In the genomic region with DNA sequence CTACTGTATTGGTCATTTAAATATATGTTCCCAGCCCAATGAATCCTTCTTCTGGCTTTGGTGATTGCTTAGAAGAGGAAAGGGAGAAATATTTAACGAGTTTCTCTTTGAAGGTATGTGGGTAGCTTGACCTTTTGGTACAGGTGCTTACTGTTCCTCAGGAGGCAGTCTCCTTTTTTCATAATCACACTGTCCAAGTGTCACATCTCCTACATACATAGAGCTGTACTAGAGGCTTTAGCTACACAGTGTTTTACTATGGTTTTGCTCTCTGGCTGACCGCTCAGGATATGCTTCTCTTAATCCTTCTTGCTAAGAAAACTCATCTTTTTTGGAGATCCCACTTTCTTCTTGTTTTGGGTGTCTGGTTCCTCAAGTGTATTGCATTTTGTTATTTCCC, we compare ENCODE assay signal across 15 cellular contexts. TPM values are rescaled to one million over a fixed set of nuclear protein-coding genes. Genes with fewer than 3 reads are reported as not detected.
A peak's percentile ranks its signal among the peaks of the same experiment; 100 is the strongest.
DNase-seq lines count a peak whose midpoint lies in the region; ATAC-seq and TF ChIP-seq lines count a peak whose summit lies in the region.
"Had no signal": no experiment of that assay in that cellular context is flagged by ENCODE, and none has a peak within 500 bp of the region (broad histone marks: within the 10 kb centered on the region; RNA-seq: fewer than 3 reads in every experiment).

No MANE protein-coding gene starts in this region.

- H2AFZ ChIP-seq in IMR-90 (replicated peaks; ENCODE audit: low read length, poor library complexity) = no peak overlapping the region

- H3K36me3 ChIP-seq in left ventricle myocardium inferior = peaks cover 7% of the 10 kb centered on the region
- H3K36me3 ChIP-seq in IMR-90 (ENCODE audit: control insufficient read depth, insufficient read depth, low read length) = peaks cover 8% of the 10 kb centered on the region
- H3K36me3 ChIP-seq: cardiac muscle cell, sigmoid colon had no signal

- no peak for TF ChIP-seq RAD21 in IMR-90 (IDR thresholded peaks at IDR 0.05; ENCODE audit: low read length)

- dilution Hi-C loops in IMR-90 (cut with HindIII; ENCODE audit: low sequenced_read_pairs, unreplicated experiment) = no loop called here

- peak overlapping the region; percentile 1 for H3K27ac Mint-ChIP-seq in chondrocyte (ENCODE audit: unreplicated experiment)
- H3K27ac Mint-ChIP-seq in stimulated activated effector memory CD8-positive, alpha-beta T cell treated with anti-CD3 and anti-CD28 coated beads, Interleukin-12 subunit alpha, Interleukin-12 subunit beta, amount 100 ng/mL, for 72 hours = peak overlapping the region; percentile 48

- peaks cover 86% of the 10 kb centered on the region for H4K20me1 ChIP-seq in IMR-90 (ENCODE audit: insufficient read depth, low read length)

- no peak overlapping the region for H2AK5ac ChIP-seq in IMR-90 (ENCODE audit: low read depth, low read length)

- H3K23ac ChIP-seq in IMR-90 (ENCODE audit: low read depth, low read length) = no peak overlapping the region

- H3K18ac ChIP-seq in IMR-90 (ENCODE audit: low read depth, low read length) = no peak overlapping the region

- H3K79me1 ChIP-seq in IMR-90 (ENCODE audit: low read depth in 1 of 2, low read length in 2 of 2) = peaks cover 0 to 4% of the 10 kb centered on the region in 2 experiments; a peak in 1 of 4 replicates

- no peak overlapping the region for H3K4me3 Mint-ChIP-seq in chondrocyte (ENCODE audit: unreplicated experiment)
- no peak overlapping the region for H3K4me3 Mint-ChIP-seq in stimulated activated effector memory CD8-positive, alpha-beta T cell treated with anti-CD3 and anti-CD28 coated beads, Interleukin-12 subunit alpha, Interleukin-12 subunit beta, amount 100 ng/mL, for 72 hours

- peak overlapping the region; percentile 10; the same call in 1 of the 2 replicates for H3K4me2 ChIP-seq in IMR-90 (ENCODE audit: low read depth, low read length)

- POLR2A ChIA-PET in IMR-90 (lab: Charles Lee; ENCODE audit: unreplicated experiment) = no interaction called here

- peaks cover 75% of the 10 kb centered on the region for H3K4me1 Mint-ChIP-seq in chondrocyte (ENCODE audit: low read depth)
- H3K4me1 Mint-ChIP-seq in stimulated activated effector memory CD8-positive, alpha-beta T cell treated with anti-CD3 and anti-CD28 coated beads, Interleukin-12 subunit alpha, Interleukin-12 subunit beta, amount 100 ng/mL, for 72 hours = peaks cover 53% of the 10 kb centered on the region

- CTCF ChIA-PET in IMR-90 (lab: Yijun Ruan, JAX) = interaction anchor here (1.1 kb wide), 1 partner anchor 190 kb away, joined by 6 read pairs; no protein-coding TSS in a partner anchor

- H3K4me3 ChIP-seq in left ventricle myocardium inferior (no peak overlapping the region), IMR-90 (ENCODE audit: insufficient read depth, low read depth, low read length) (no peak overlapping the region)
- H3K4me3 ChIP-seq: cardiac muscle cell, sigmoid colon had no signal

- no peak for TF ChIP-seq POLR2A in IMR-90 (IDR thresholded peaks at IDR 0.05; ENCODE audit: low read depth, low read length)

- peaks cover 4% of the 10 kb centered on the region for H3K36me3 Mint-ChIP-seq in chondrocyte (ENCODE audit: low read depth)
- H3K36me3 Mint-ChIP-seq in stimulated activated effector memory CD8-positive, alpha-beta T cell treated with anti-CD3 and anti-CD28 coated beads, Interleukin-12 subunit alpha, Interleukin-12 subunit beta, amount 100 ng/mL, for 72 hours = peaks cover 22% of the 10 kb centered on the region

- H3K27ac ChIP-seq in left ventricle myocardium inferior (replicated peaks) = peak overlapping the region; percentile 32
- H3K27ac ChIP-seq in IMR-90 (ENCODE audit: insufficient read depth, low read length) = no peak overlapping the region
- H3K27ac ChIP-seq: cardiac muscle cell, sigmoid colon had no signal

- no peak overlapping the region for H2AK9ac ChIP-seq in IMR-90 (replicated peaks; ENCODE audit: low read depth, low read length, poor library complexity)

- ATAC-seq in IMR-90 (ENCODE audit: low read depth) (no peak), GM18907 (IDR thresholded peaks at IDR 0.05; ENCODE audit: unreplicated experiment) (no peak)
- no peak for ATAC-seq in stimulated activated effector memory CD8-positive, alpha-beta T cell treated with anti-CD3 and anti-CD28 coated beads, Interleukin-12 subunit alpha, Interleukin-12 subunit beta, amount 100 ng/mL, for 72 hours

- H2BK15ac ChIP-seq in IMR-90 (ENCODE audit: low read depth, low read length) = no peak overlapping the region

- TF ChIP-seq CTCF in left ventricle myocardium inferior (IDR thresholded peaks at IDR 0.05; ENCODE audit: borderline replicate concordance) (no peak), IMR-90 (conservative IDR thresholded peaks at IDR 0.05; ENCODE audit: low read depth, low read length) (no peak), chondrocyte (IDR thresholded peaks at IDR 0.05) (no peak)

- H3K9ac ChIP-seq in IMR-90 (ENCODE audit: low read depth, low read length) = no peak overlapping the region

- no peak overlapping the region for H3K4ac ChIP-seq in IMR-90 (ENCODE audit: low read depth, low read length)

- H3K27me3 Mint-ChIP-seq in chondrocyte (ENCODE audit: low read depth) = no peaks in the 10 kb centered on the region

- H3K9me3 Mint-ChIP-seq in chondrocyte (ENCODE audit: low read depth) = no peaks in the 10 kb centered on the region
- H3K9me3 Mint-ChIP-seq in stimulated activated effector memory CD8-positive, alpha-beta T cell treated with anti-CD3 and anti-CD28 coated beads, Interleukin-12 subunit alpha, Interleukin-12 subunit beta, amount 100 ng/mL, for 72 hours = no peaks in the 10 kb centered on the region

- no peak overlapping the region for H3K14ac ChIP-seq in IMR-90 (replicated peaks; ENCODE audit: low read depth, low read length)

- DNase-seq in left ventricle myocardium inferior = no peak
- no peak for DNase-seq in cardiac septum (ENCODE audit: low spot score)
- DNase-seq in IMR-90 = no peak
- no peak for DNase-seq in chondrocyte (ENCODE audit: low spot score)
- DNase-seq in stimulated activated effector memory CD8-positive, alpha-beta T cell treated with anti-CD3 and anti-CD28 coated beads, Interleukin-12 subunit alpha, Interleukin-12 subunit beta, amount 100 ng/mL, for 72 hours (ENCODE audit: low spot score in 2 of 2) = no peak
- DNase-seq in COLO668 (lab: John Stamatoyannopoulos, UW; ENCODE audit: unreplicated experiment) = no peak
- no peak for DNase-seq in activated CD8-positive, alpha-beta memory T cell treated with anti-CD3 and anti-CD28 coated beads for 24 hours
- DNase-seq: activated CD8-positive, alpha-beta memory T cell treated with anti-CD3 and anti-CD28 coated beads, Interleukin-2, amount 50 U/mL, for 48 hours; GF-D8; NCI-H2029 treated with DMSO at 0.1 percent for 48 hours; SIG-M5; sigmoid colon; T1000 had no signal

- H2BK5ac ChIP-seq in IMR-90 (ENCODE audit: low read depth, low read length, poor library complexity, severe bottlenecking) = no peak overlapping the region

- no peak overlapping the region for H3K56ac ChIP-seq in IMR-90 (ENCODE audit: extremely low read depth, insufficient read depth, low read length)

- no peak overlapping the region for H2BK120ac ChIP-seq in IMR-90 (ENCODE audit: low read depth, low read length)

- no CpG with 5 or more reads among the region's 2 CpGs for WGBS in IMR-90 (ENCODE audit: extremely low coverage in 2 of 2, insufficient read length in 1 of 2), 2 experiments

- peaks cover 81% of the 10 kb centered on the region for H3K4me1 ChIP-seq in left ventricle myocardium inferior
- H3K4me1 ChIP-seq in IMR-90 (ENCODE audit: control insufficient read depth, insufficient read depth, low read length) = peaks cover 7% of the 10 kb centered on the region; the same call in 1 of the 2 replicates

- no peak overlapping the region for H4K5ac ChIP-seq in IMR-90 (ENCODE audit: low read depth, low read length)

- intact Hi-C loops in left ventricle myocardium inferior (cut with micrococcal nuclease) = loop anchor here (10.0 kb wide), 1 partner anchor 212 kb away; a partner anchor contains a TSS
- intact Hi-C loops in cardiac septum (cut with DNase I) = no loop called here
- intact Hi-C loops in IMR-90 (cut with micrococcal nuclease) = no loop called here

- H3K9me3 ChIP-seq in left ventricle myocardium inferior (replicated peaks) (no peaks in the 10 kb centered on the region), IMR-90 (ENCODE audit: control insufficient read depth, insufficient read depth, low read length) (no peaks in the 10 kb centered on the region)
- H3K9me3 ChIP-seq: sigmoid colon had no signal

- in situ Hi-C loops in IMR-90 (cut with MboI; ENCODE audit: low sequenced_read_pairs) = no loop called here

- H4K8ac ChIP-seq in IMR-90 (ENCODE audit: low read depth in 2 of 2, low read length in 2 of 2) = no peak overlapping the region

- no peak overlapping the region for H4K91ac ChIP-seq in IMR-90 (ENCODE audit: insufficient read depth, low read depth, low read length)

- BruUV-seq in IMR-90 (replicated peaks; lab: Mats Ljungman, UMichigan) = no TSS peak

- H2BK20ac ChIP-seq in IMR-90 (ENCODE audit: low read depth, low read length) = no peak overlapping the region

- no peaks in the 10 kb centered on the region for H3K9me1 ChIP-seq in IMR-90 (ENCODE audit: insufficient read depth, low read length)

- H3K27me3 ChIP-seq in left ventricle myocardium inferior (ENCODE audit: low read depth) (no peaks in the 10 kb centered on the region), IMR-90 (ENCODE audit: control insufficient read depth, insufficient read depth, low read length) (no peaks in the 10 kb centered on the region)
- H3K27me3 ChIP-seq: cardiac muscle cell, sigmoid colon had no signal

TF ChIP-seq in IMR-90, 13 proteins besides CTCF, POLR2A, EP300 and RAD21 (continues in another document):
- TF ChIP-seq SMC3 (IDR thresholded peaks at IDR 0.05; ENCODE audit: low read depth, low read length) (no peak), RFX5 (IDR thresholded peaks at IDR 0.05; ENCODE audit: low read depth, low read length) (no peak), NFE2L2 (IDR thresholded peaks at IDR 0.05; ENCODE audit: low read depth, low read length) (no peak), CEBPB (IDR thresholded peaks at IDR 0.05; ENCODE audit: low read depth, low read length) (no peak)
- TF ChIP-seq, protein P1, sequence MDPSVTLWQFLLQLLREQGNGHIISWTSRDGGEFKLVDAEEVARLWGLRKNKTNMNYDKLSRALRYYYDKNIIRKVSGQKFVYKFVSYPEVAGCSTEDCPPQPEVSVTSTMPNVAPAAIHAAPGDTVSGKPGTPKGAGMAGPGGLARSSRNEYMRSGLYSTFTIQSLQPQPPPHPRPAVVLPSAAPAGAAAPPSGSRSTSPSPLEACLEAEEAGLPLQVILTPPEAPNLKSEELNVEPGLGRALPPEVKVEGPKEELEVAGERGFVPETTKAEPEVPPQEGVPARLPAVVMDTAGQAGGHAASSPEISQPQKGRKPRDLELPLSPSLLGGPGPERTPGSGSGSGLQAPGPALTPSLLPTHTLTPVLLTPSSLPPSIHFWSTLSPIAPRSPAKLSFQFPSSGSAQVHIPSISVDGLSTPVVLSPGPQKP (IDR thresholded peaks at IDR 0.05; ENCODE audit: borderline replicate concordance, low read depth, low read length) = no peak

RNA-seq across cellular contexts. Expression of a gene that starts 6.9 kb away (rescaled TPM):
- total RNA-seq in left ventricle myocardium inferior = 38.0 TPM
- 55.8 TPM for total RNA-seq in cardiac septum
- 70.1 and 107 TPM in 2 replicates for total RNA-seq in IMR-90 (2012; rRNA removed)
- polyA plus RNA-seq in IMR-90 (2012; rRNA removed) = 23.5 and 25.8 TPM in 2 replicates
- 2.3 and 2.5 TPM in 2 replicates for polyA plus RNA-seq in IMR-90 (2012; cell fraction: cytosol; rRNA removed)
- 2.7 and 29.1 TPM in 2 replicates for polyA plus RNA-seq in IMR-90 (2012; cell fraction: nucleus; rRNA removed; ENCODE audit: low replicate concordance)
- 58.6 to 64.3 TPM (median 63.8 TPM) in 3 replicates for total RNA-seq in chondrocyte
